In genomic region chr7:116173051-116174028, GRCh38 we compare ENCODE assay signal across 1 cellular context.
TF ChIP-seq lines count a peak whose summit lies in the region.

No MANE protein-coding gene starts in this region.

TF ChIP-seq in K562, 482 proteins besides CTCF, POLR2A, EP300 and RAD21 (continued from another document):
- TF ChIP-seq, protein P1, sequence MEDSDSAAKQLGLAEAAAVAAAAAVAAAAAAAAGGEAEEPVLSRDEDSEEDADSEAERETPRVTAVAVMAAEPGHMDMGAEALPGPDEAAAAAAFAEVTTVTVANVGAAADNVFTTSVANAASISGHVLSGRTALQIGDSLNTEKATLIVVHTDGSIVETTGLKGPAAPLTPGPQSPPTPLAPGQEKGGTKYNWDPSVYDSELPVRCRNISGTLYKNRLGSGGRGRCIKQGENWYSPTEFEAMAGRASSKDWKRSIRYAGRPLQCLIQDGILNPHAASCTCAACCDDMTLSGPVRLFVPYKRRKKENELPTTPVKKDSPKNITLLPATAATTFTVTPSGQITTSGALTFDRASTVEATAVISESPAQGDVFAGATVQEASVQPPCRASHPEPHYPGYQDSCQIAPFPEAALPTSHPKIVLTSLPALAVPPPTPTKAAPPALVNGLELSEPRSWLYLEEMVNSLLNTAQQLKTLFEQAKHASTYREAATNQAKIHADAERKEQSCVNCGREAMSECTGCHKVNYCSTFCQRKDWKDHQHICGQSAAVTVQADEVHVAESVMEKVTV (CRISPR knock-in tag; IDR thresholded peaks at IDR 0.05): peak; percentile 91
- TF ChIP-seq U2AF2 (optimal IDR thresholded peaks at IDR 0.05; ENCODE audit: low read depth, low read length) (no peak), ZNF174 (CRISPR knock-in tag; IDR thresholded peaks at IDR 0.05) (no peak), ELF1 (tag; IDR thresholded peaks at IDR 0.05) (no peak), RNF2 (IDR thresholded peaks at IDR 0.05) (no peak), ZNF695 (CRISPR knock-in tag; IDR thresholded peaks at IDR 0.05) (no peak), THAP12 (CRISPR knock-in tag; IDR thresholded peaks at IDR 0.05) (no peak), ZNF311 (CRISPR knock-in tag; IDR thresholded peaks at IDR 0.05) (no peak), U2AF1 (optimal IDR thresholded peaks at IDR 0.05; ENCODE audit: low read depth, low read length) (no peak), SRF (CRISPR knock-in tag; IDR thresholded peaks at IDR 0.05) (no peak), HDAC2 (IDR thresholded peaks at IDR 0.05) (no peak)
- TF ChIP-seq, protein P2, sequence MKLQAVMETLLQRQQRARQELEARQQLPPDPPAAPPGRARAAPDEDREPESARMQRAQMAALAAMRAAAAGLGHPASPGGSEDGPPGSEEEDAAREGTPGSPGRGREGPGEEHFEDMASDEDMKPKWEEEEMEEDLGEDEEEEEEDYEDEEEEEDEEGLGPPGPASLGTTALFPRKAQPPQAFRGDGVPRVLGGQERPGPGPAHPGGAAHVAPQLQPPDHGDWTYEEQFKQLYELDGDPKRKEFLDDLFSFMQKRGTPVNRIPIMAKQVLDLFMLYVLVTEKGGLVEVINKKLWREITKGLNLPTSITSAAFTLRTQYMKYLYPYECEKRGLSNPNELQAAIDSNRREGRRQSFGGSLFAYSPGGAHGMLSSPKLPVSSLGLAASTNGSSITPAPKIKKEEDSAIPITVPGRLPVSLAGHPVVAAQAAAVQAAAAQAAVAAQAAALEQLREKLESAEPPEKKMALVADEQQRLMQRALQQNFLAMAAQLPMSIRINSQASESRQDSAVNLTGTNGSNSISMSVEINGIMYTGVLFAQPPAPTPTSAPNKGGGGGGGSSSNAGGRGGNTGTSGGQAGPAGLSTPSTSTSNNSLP (IDR thresholded peaks at IDR 0.05; ENCODE audit: borderline replicate concordance, low read depth, low read length): peak; percentile 70; the same call in 1 of the 2 replicates
- TF ChIP-seq, protein P3, sequence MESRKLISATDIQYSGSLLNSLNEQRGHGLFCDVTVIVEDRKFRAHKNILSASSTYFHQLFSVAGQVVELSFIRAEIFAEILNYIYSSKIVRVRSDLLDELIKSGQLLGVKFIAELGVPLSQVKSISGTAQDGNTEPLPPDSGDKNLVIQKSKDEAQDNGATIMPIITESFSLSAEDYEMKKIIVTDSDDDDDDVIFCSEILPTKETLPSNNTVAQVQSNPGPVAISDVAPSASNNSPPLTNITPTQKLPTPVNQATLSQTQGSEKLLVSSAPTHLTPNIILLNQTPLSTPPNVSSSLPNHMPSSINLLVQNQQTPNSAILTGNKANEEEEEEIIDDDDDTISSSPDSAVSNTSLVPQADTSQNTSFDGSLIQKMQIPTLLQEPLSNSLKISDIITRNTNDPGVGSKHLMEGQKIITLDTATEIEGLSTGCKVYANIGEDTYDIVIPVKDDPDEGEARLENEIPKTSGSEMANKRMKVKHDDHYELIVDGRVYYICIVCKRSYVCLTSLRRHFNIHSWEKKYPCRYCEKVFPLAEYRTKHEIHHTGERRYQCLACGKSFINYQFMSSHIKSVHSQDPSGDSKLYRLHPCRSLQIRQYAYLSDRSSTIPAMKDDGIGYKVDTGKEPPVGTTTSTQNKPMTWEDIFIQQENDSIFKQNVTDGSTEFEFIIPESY (CRISPR knock-in tag; IDR thresholded peaks at IDR 0.05): no peak
